Comparison of ENCODE assay signal across 1 cellular context in the genomic region with DNA sequence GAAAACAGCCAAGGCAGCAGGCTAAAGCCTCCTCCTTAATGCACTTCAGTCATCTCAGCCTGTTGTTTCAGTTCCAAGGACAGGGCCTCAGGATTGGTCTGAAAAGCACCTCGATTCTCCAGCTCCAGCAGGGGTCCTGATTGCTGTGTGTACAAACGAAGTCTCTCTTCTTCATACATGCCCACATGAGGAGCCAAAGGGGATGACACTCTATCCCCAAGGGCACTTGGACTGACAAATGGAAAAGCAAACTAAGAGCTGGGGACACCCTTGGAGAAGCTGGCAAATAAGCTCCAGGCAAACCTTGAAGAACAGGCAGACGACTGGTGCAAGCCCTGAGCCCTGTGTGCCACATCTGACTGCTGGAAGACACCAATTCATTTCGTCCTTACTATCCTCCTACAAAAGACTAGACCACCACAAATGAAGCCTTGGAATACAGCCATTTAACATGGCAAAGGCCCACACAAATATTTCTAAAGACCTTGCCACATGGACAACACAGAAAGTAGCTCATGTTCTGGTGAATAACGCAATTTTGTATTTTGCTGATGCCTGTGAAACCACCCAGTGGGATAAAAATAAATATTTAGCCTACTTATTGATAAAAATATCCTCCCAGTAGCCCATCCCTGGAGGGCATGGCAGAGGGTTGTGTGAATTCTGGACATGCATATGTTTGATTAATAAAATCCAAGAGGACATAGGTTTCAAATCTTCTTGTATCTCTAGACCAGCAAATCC.
TF ChIP-seq lines count a peak whose summit lies in the region.

No MANE protein-coding gene starts in this region.

TF ChIP-seq in H1, 55 proteins besides CTCF, POLR2A, EP300 and RAD21:
- no peak for TF ChIP-seq SIX5 (IDR thresholded peaks at IDR 0.05; ENCODE audit: low read depth, low read length)
- no peak for TF ChIP-seq TBP (IDR thresholded peaks at IDR 0.05; ENCODE audit: low read depth, low read length)
- no peak for TF ChIP-seq ATF2 (IDR thresholded peaks at IDR 0.05; ENCODE audit: low read length)
- TF ChIP-seq JUN (IDR thresholded peaks at IDR 0.05; ENCODE audit: low read depth, low read length), result no peak
- TF ChIP-seq TEAD4 (IDR thresholded peaks at IDR 0.05; ENCODE audit: low read depth, low read length), result no peak
